23 cellular contexts compared by ENCODE assay signal in genomic region chr22:40889116-40889515, GRCh38. TPM values are rescaled to one million over a fixed set of nuclear protein-coding genes. Genes with fewer than 3 reads are reported as not detected.
DNase-seq lines count a peak whose midpoint lies in the region; ATAC-seq, FAIRE-seq and TF ChIP-seq lines count a peak whose summit lies in the region.
"Had no signal": no experiment of that assay in that cellular context is flagged by ENCODE, and none has a peak within 500 bp of the region (broad histone marks: within the 10 kb centered on the region; RNA-seq: fewer than 3 reads in every experiment).

No MANE protein-coding gene starts in this region.

- H3K9me3 ChIP-seq in breast epithelium = no peaks in the 10 kb centered on the region
- H3K9me3 ChIP-seq: BE2C, Caco-2, HAP-1, MG63 had no signal

- BruUV-seq in MCF 10A (replicated peaks; lab: Mats Ljungman, UMichigan) = no TSS peak

- POLR2A ChIA-PET in activated CD4-positive, alpha-beta memory T cell treated with anti-CD3 and anti-CD28 coated beads, Interleukin-2, amount 10 ng/mL, durations not matched to agents 7 days and 5 days (lab: Charles Lee) = no interaction called here
- POLR2A ChIA-PET in activated CD4-positive, alpha-beta memory T cell treated with anti-CD3 and anti-CD28 coated beads for 36 hours (lab: Charles Lee) = no interaction called here
- POLR2A ChIA-PET in MCF 10A (lab: Yijun Ruan, JAX) = interaction anchor here (1.4 to 3.0 kb wide), 2 partner anchors 10 to 32 kb away, joined by 4 to 12 read pairs; partner anchors contain the start of genes ST13 and XPNPEP3

- H3K4me3 ChIP-seq in breast epithelium = no peak overlapping the region
- H3K4me3 ChIP-seq: HAP-1, MG63 had no signal

- no peaks in the 10 kb centered on the region for H3K9me3 Mint-ChIP-seq in activated CD4-positive, alpha-beta memory T cell treated with anti-CD3 and anti-CD28 coated beads, Interleukin-2, amount 10 ng/mL, durations not matched to agents 7 days and 5 days
- H3K9me3 Mint-ChIP-seq in activated CD4-positive, alpha-beta memory T cell treated with anti-CD3 and anti-CD28 coated beads for 36 hours = no peaks in the 10 kb centered on the region
- no peaks in the 10 kb centered on the region for H3K9me3 Mint-ChIP-seq in MCF 10A (ENCODE audit: unreplicated experiment)
- no peaks in the 10 kb centered on the region for H3K9me3 Mint-ChIP-seq in effector memory CD8-positive, alpha-beta T cell
- H3K9me3 Mint-ChIP-seq: CD4-positive, CD25-positive, alpha-beta regulatory T cell; IgD-negative memory B cell had no signal

- no peak for DNase-seq in activated CD4-positive, alpha-beta memory T cell treated with anti-CD3 and anti-CD28 coated beads, Interleukin-2, amount 10 ng/mL, durations not matched to agents 7 days and 5 days
- no peak for DNase-seq in activated CD4-positive, alpha-beta memory T cell treated with anti-CD3 and anti-CD28 coated beads for 36 hours
- DNase-seq in MCF 10A (ENCODE audit: unreplicated experiment) = peak; percentile 1
- no peak for DNase-seq in breast epithelium (ENCODE audit: low spot score in 2 of 2)
- no peak for DNase-seq in effector memory CD8-positive, alpha-beta T cell
- no peak for DNase-seq in urothelium cell line (ENCODE audit: low spot score)
- no peak for DNase-seq in AG08396 (ENCODE audit: low spot score)
- DNase-seq: 8988T; BE2C; Caco-2; CD4-positive, CD25-positive, alpha-beta regulatory T cell; Karpas-422; MG63; NCI-H1092 treated with DMSO at 0.1 percent for 48 hours; NCI-H1694; NCI-H510A; NCI-H748 treated with DMSO at 0.1 percent for 48 hours; NK-92 treated with Interleukin-12 subunit alpha and Interleukin-12 subunit beta, amount 100 ng/mL, for 24 hours; SHP77 had no signal

- H3K27me3 ChIP-seq in breast epithelium = no peaks in the 10 kb centered on the region
- H3K27me3 ChIP-seq: BE2C, MG63 had no signal

- CTCF ChIA-PET in activated CD4-positive, alpha-beta memory T cell treated with anti-CD3 and anti-CD28 coated beads, Interleukin-2, amount 10 ng/mL, durations not matched to agents 7 days and 5 days (lab: Charles Lee) = interaction anchor here (3.3 kb wide), 1 partner anchor 10 kb away, joined by 13 read pairs; no protein-coding TSS in a partner anchor
- CTCF ChIA-PET in activated CD4-positive, alpha-beta memory T cell treated with anti-CD3 and anti-CD28 coated beads for 36 hours (lab: Charles Lee) = interaction anchor here (2.1 kb wide), 1 partner anchor 10 kb away, joined by 12 read pairs; no protein-coding TSS in a partner anchor
- CTCF ChIA-PET in MCF 10A (lab: Yijun Ruan, JAX) = interaction anchor here (1.5 kb wide), 1 partner anchor 10 kb away, joined by 8 read pairs; no protein-coding TSS in a partner anchor

- TF ChIP-seq POLR2A in breast epithelium (IDR thresholded peaks at IDR 0.05) = no peak

- H3K36me3 ChIP-seq in breast epithelium = no peaks in the 10 kb centered on the region

- no peak for ATAC-seq in effector memory CD8-positive, alpha-beta T cell (replicated peaks)
- ATAC-seq in GM18907 (IDR thresholded peaks at IDR 0.05; ENCODE audit: unreplicated experiment) = no peak

- peaks cover 12% of the 10 kb centered on the region for H3K36me3 Mint-ChIP-seq in activated CD4-positive, alpha-beta memory T cell treated with anti-CD3 and anti-CD28 coated beads, Interleukin-2, amount 10 ng/mL, durations not matched to agents 7 days and 5 days (ENCODE audit: low read depth)
- peaks cover 14% of the 10 kb centered on the region for H3K36me3 Mint-ChIP-seq in activated CD4-positive, alpha-beta memory T cell treated with anti-CD3 and anti-CD28 coated beads for 36 hours
- H3K36me3 Mint-ChIP-seq in MCF 10A (ENCODE audit: insufficient read depth, unreplicated experiment) = peaks cover 67% of the 10 kb centered on the region
- H3K36me3 Mint-ChIP-seq in effector memory CD8-positive, alpha-beta T cell (ENCODE audit: insufficient read depth) = peaks cover 61% of the 10 kb centered on the region

- intact Hi-C loops in activated CD4-positive, alpha-beta memory T cell treated with anti-CD3 and anti-CD28 coated beads for 36 hours (cut with micrococcal nuclease) = no loop called here
- intact Hi-C loops in MCF 10A (cut with micrococcal nuclease) = no loop called here
- intact Hi-C loops in breast epithelium (cut with DNase I; ENCODE audit: low total_unique reads) = no loop called here

- H3K4me1 Mint-ChIP-seq in activated CD4-positive, alpha-beta memory T cell treated with anti-CD3 and anti-CD28 coated beads, Interleukin-2, amount 10 ng/mL, durations not matched to agents 7 days and 5 days = peaks cover 6% of the 10 kb centered on the region
- no peaks in the 10 kb centered on the region for H3K4me1 Mint-ChIP-seq in activated CD4-positive, alpha-beta memory T cell treated with anti-CD3 and anti-CD28 coated beads for 36 hours (ENCODE audit: low read depth)
- peaks cover 8% of the 10 kb centered on the region for H3K4me1 Mint-ChIP-seq in MCF 10A (ENCODE audit: insufficient read depth, unreplicated experiment)
- H3K4me1 Mint-ChIP-seq in effector memory CD8-positive, alpha-beta T cell (ENCODE audit: low read depth in 2 of 2) = no peaks in the 10 kb centered on the region
- H3K4me1 Mint-ChIP-seq: CD4-positive, CD25-positive, alpha-beta regulatory T cell had no signal

- H3K27me3 Mint-ChIP-seq in activated CD4-positive, alpha-beta memory T cell treated with anti-CD3 and anti-CD28 coated beads, Interleukin-2, amount 10 ng/mL, durations not matched to agents 7 days and 5 days = no peaks in the 10 kb centered on the region
- H3K27me3 Mint-ChIP-seq in activated CD4-positive, alpha-beta memory T cell treated with anti-CD3 and anti-CD28 coated beads for 36 hours = no peaks in the 10 kb centered on the region
- H3K27me3 Mint-ChIP-seq in MCF 10A (ENCODE audit: insufficient read depth, unreplicated experiment) = no peaks in the 10 kb centered on the region
- no peaks in the 10 kb centered on the region for H3K27me3 Mint-ChIP-seq in effector memory CD8-positive, alpha-beta T cell
- H3K27me3 Mint-ChIP-seq: CD4-positive, CD25-positive, alpha-beta regulatory T cell; IgD-negative memory B cell had no signal

- no peak for TF ChIP-seq CTCF in MCF 10A (IDR thresholded peaks at IDR 0.05; ENCODE audit: unreplicated experiment)
- TF ChIP-seq CTCF in breast epithelium (IDR thresholded peaks at IDR 0.05) = no peak

- no peak overlapping the region for H3K27ac ChIP-seq in breast epithelium

- H3K27ac Mint-ChIP-seq in activated CD4-positive, alpha-beta memory T cell treated with anti-CD3 and anti-CD28 coated beads, Interleukin-2, amount 10 ng/mL, durations not matched to agents 7 days and 5 days = peak overlapping the region; percentile 37
- no peak overlapping the region for H3K27ac Mint-ChIP-seq in activated CD4-positive, alpha-beta memory T cell treated with anti-CD3 and anti-CD28 coated beads for 36 hours
- H3K27ac Mint-ChIP-seq in MCF 10A (ENCODE audit: low read depth, unreplicated experiment) = peak overlapping the region; percentile 64
- H3K27ac Mint-ChIP-seq in effector memory CD8-positive, alpha-beta T cell = peak overlapping the region; percentile 23 to 30
- H3K27ac Mint-ChIP-seq: CD4-positive, CD25-positive, alpha-beta regulatory T cell had no signal

- H3K4me3 Mint-ChIP-seq in activated CD4-positive, alpha-beta memory T cell treated with anti-CD3 and anti-CD28 coated beads, Interleukin-2, amount 10 ng/mL, durations not matched to agents 7 days and 5 days = no peak overlapping the region
- H3K4me3 Mint-ChIP-seq in activated CD4-positive, alpha-beta memory T cell treated with anti-CD3 and anti-CD28 coated beads for 36 hours = no peak overlapping the region
- H3K4me3 Mint-ChIP-seq in MCF 10A (ENCODE audit: unreplicated experiment) = no peak overlapping the region
- no peak overlapping the region for H3K4me3 Mint-ChIP-seq in effector memory CD8-positive, alpha-beta T cell
- H3K4me3 Mint-ChIP-seq: CD4-positive, CD25-positive, alpha-beta regulatory T cell; IgD-negative memory B cell had no signal

- FAIRE-seq in urothelium cell line (lab: Jason Lieb, UNC) = peak; percentile 44
- FAIRE-seq: G401.6 had no signal

- H3K4me1 ChIP-seq in breast epithelium = no peaks in the 10 kb centered on the region
- H3K4me1 ChIP-seq: BE2C, Caco-2, HAP-1 had no signal

RNA-seq across cellular contexts. Expression of gene DNAJB7, which starts 27.2 kb away (rescaled TPM):
- not detected for total RNA-seq in activated CD4-positive, alpha-beta memory T cell treated with anti-CD3 and anti-CD28 coated beads, Interleukin-2, amount 10 ng/mL, durations not matched to agents 7 days and 5 days
- not detected for total RNA-seq in activated CD4-positive, alpha-beta memory T cell treated with anti-CD3 and anti-CD28 coated beads for 36 hours
- total RNA-seq in MCF 10A (2022) = not detected in 2 replicates
- total RNA-seq in breast epithelium = not detected
- total RNA-seq: Caco-2; CD4-positive, CD25-positive, alpha-beta regulatory T cell had no signal

RNA-seq across cellular contexts. Expression of gene XPNPEP3, which starts 32.2 kb away (rescaled TPM):
- total RNA-seq in activated CD4-positive, alpha-beta memory T cell treated with anti-CD3 and anti-CD28 coated beads, Interleukin-2, amount 10 ng/mL, durations not matched to agents 7 days and 5 days = 10 to 100 TPM; 11.3 to 13.2 TPM
- 10 to 100 TPM; 19.4 to 20.1 TPM for total RNA-seq in activated CD4-positive, alpha-beta memory T cell treated with anti-CD3 and anti-CD28 coated beads for 36 hours
- 33.1 and 47.2 TPM in 2 replicates for total RNA-seq in MCF 10A (2022)
- 10 to 100 TPM; 11.5 to 13.8 (median 12.0) TPM for total RNA-seq in breast epithelium

RNA-seq across cellular contexts. Expression of gene ST13, which starts 32.7 kb away (rescaled TPM):
- total RNA-seq in activated CD4-positive, alpha-beta memory T cell treated with anti-CD3 and anti-CD28 coated beads, Interleukin-2, amount 10 ng/mL, durations not matched to agents 7 days and 5 days = 100 to 1,000 TPM; 138 to 142 TPM
- 100 to 1,000 TPM; 240 to 263 TPM for total RNA-seq in activated CD4-positive, alpha-beta memory T cell treated with anti-CD3 and anti-CD28 coated beads for 36 hours
- total RNA-seq in MCF 10A (2022) (191 and 231 TPM in 2 replicates), breast epithelium (100 to 1,000 TPM; 162 to 248 (median 190) TPM)
